1 cellular context compared by ENCODE assay signal in genomic region chr5:172284275-172284971, GRCh38.
TF ChIP-seq lines count a peak whose summit lies in the region.

No MANE protein-coding gene starts in this region.

TF ChIP-seq in GM12878, 131 proteins besides CTCF, POLR2A, EP300 and RAD21 (continued from another document):
- 0 out of 2 replicates have a peak, but pooled peaks have one; percentile 38 for TF ChIP-seq MLLT1 (IDR thresholded peaks at IDR 0.05)
- 0 out of 2 replicates have a peak, but pooled peaks have one; percentile 22 for TF ChIP-seq RUNX3 (IDR thresholded peaks at IDR 0.05; ENCODE audit: low read length)
- TF ChIP-seq SUPT20H (IDR thresholded peaks at IDR 0.05; ENCODE audit: borderline replicate concordance, control insufficient read depth, low read depth, low read length): no peak
- no peak for TF ChIP-seq TCF3 (IDR thresholded peaks at IDR 0.05; ENCODE audit: borderline replicate concordance, insufficient read depth, low read depth, low read length)
- no peak for TF ChIP-seq FOS (IDR thresholded peaks at IDR 0.05; ENCODE audit: borderline replicate concordance, extremely low read depth, insufficient read length)
